Comparison of ENCODE assay signal across 9 cellular contexts in the genomic region with DNA sequence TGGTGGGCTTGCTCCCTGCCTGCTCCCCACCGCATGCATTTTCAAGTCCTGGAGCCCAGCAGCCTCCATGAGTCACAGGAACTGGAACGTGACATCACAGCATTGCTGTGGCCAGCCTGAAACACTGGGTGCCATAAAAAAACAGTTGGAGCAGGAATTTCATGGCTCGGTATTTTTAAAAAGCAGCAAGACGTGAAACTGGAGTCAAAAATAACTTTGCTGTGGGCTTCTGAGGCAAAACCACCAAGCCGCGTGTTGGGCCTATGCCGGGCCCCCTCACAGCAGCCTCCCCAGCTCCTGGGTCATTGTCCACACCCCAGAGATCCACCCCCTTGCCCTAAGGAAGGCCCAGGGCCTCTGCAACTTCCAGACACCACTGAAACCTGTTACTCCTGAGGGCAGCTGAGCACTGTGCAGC. TPM values are rescaled to one million over a fixed set of nuclear protein-coding genes. Genes with fewer than 3 reads are reported as not detected.
A peak's percentile ranks its signal among the peaks of the same experiment; 100 is the strongest.
DNase-seq lines count a peak whose midpoint lies in the region; ATAC-seq and TF ChIP-seq lines count a peak whose summit lies in the region.
"Had no signal": no experiment of that assay in that cellular context is flagged by ENCODE, and none has a peak within 500 bp of the region (broad histone marks: within the 10 kb centered on the region; RNA-seq: fewer than 3 reads in every experiment).

No MANE protein-coding gene starts in this region.

- ATAC-seq in RWPE2 (ENCODE audit: low read depth), result peak; percentile 67

- peak overlapping the region; percentile 91 for H3K4me2 ChIP-seq in BLaER1

- peaks cover 5% of the 10 kb centered on the region; the same call in 1 of the 2 replicates for H4K20me1 ChIP-seq in BLaER1

- H3K9ac ChIP-seq in BLaER1, result peak overlapping the region; percentile 74

- intact Hi-C loops in posterior vena cava (cut with DNase I), result loop anchor here in 1 of 2 donors (5.0 kb wide), 1 partner anchor 747 kb away; a partner anchor contains a TSS

- H3K27ac ChIP-seq in BLaER1, result peak overlapping the region; percentile 82
- peak overlapping the region; percentile 63 for H3K27ac ChIP-seq in RWPE2 (ENCODE audit: poor library complexity, severe bottlenecking)

- TF ChIP-seq CTCF in RWPE2 (IDR thresholded peaks at IDR 0.05; ENCODE audit: poor library complexity, severe bottlenecking) (no peak), fibroblast of the aortic adventitia (IDR thresholded peaks at IDR 0.05; ENCODE audit: insufficient read depth, low read length) (no peak)

- H3K9me3 ChIP-seq in BLaER1 (no peaks in the 10 kb centered on the region), RWPE2 (ENCODE audit: severe bottlenecking) (no peaks in the 10 kb centered on the region)

- peaks cover 100% of the 10 kb centered on the region for H3K4me1 ChIP-seq in BLaER1
- peaks cover 10% of the 10 kb centered on the region for H3K4me1 ChIP-seq in RWPE2 (ENCODE audit: insufficient read depth, poor library complexity, severe bottlenecking)

- peaks cover 12% of the 10 kb centered on the region for H3K36me3 ChIP-seq in BLaER1
- no peaks in the 10 kb centered on the region for H3K36me3 ChIP-seq in RWPE2 (ENCODE audit: low read depth)

- H3K4me3 ChIP-seq in BLaER1, result peak overlapping the region; percentile 39
- H3K4me3 ChIP-seq in RWPE2 (ENCODE audit: severe bottlenecking), result no peak overlapping the region
- H3K4me3 ChIP-seq in fibroblast of the aortic adventitia (ENCODE audit: low read depth, low read length), result no peak overlapping the region

- H3K27me3 ChIP-seq in BLaER1 (no peaks in the 10 kb centered on the region), RWPE2 (ENCODE audit: insufficient read depth, poor library complexity, severe bottlenecking) (no peaks in the 10 kb centered on the region)

- no peak for DNase-seq in RWPE2 (ENCODE audit: low spot score)
- DNase-seq in fibroblast of the aortic adventitia (ENCODE audit: low read depth), result peak; percentile 87
- DNase-seq in posterior vena cava (ENCODE audit: low spot score), result peak; percentile 85
- DNase-seq in NCI-H2081 treated with DMSO at 0.1 percent for 48 hours (lab: John Stamatoyannopoulos, UW), result no peak
- no peak for DNase-seq in ecto neural progenitor cell (ENCODE audit: low spot score)
- no peak for DNase-seq in NCI-H2029 (lab: John Stamatoyannopoulos, UW)
- no peak for DNase-seq in NCI-H1694 (lab: John Stamatoyannopoulos, UW)
- DNase-seq: mesendoderm had no signal

RNA-seq across cellular contexts. Expression of a gene that starts 33.8 kb away (rescaled TPM):
- total RNA-seq in fibroblast of the aortic adventitia (ENCODE audit: low replicate concordance) (2.9 and 12.8 TPM in 2 replicates), posterior vena cava (10 to 100 TPM; 29.9 to 36.4 TPM)

Comparison
In these comparisons a context has a peak if more than half of its experiments do, and no peak if none do; other contexts are left out.
1. DNase-seq: peak in fibroblast of the aortic adventitia (single experiment) and posterior vena cava (single experiment); none in RWPE2 (single experiment), NCI-H2081 treated with DMSO at 0.1 percent for 48 hours (single experiment), ecto neural progenitor cell (single experiment), NCI-H2029 (single experiment) and NCI-H1694 (single experiment).